In genomic region chr12:130881046-130881445, GRCh38 we compare ENCODE assay signal across 1 cellular context.
TF ChIP-seq lines count a peak whose summit lies in the region.

No MANE protein-coding gene starts in this region.

TF ChIP-seq in neural cell, 6 proteins besides CTCF, POLR2A, EP300 and RAD21 (continued from another document):
- TF ChIP-seq REST (IDR thresholded peaks at IDR 0.05; ENCODE audit: borderline replicate concordance) (no peak), MXI1 (conservative IDR thresholded peaks at IDR 0.05; ENCODE audit: poor library complexity, severe bottlenecking) (no peak), TAF1 (IDR thresholded peaks at IDR 0.05; ENCODE audit: low read depth) (no peak), SMC3 (conservative IDR thresholded peaks at IDR 0.05; ENCODE audit: poor library complexity) (no peak), EZH2 (IDR thresholded peaks at IDR 0.05; ENCODE audit: borderline replicate concordance, insufficient read depth, low read length, poor library complexity, severe bottlenecking) (no peak)
